In genomic region chr10:62681211-62681940, GRCh38 we compare ENCODE assay signal across 8 cellular contexts.
DNase-seq lines count a peak whose midpoint lies in the region; ATAC-seq, FAIRE-seq and TF ChIP-seq lines count a peak whose summit lies in the region.

No MANE protein-coding gene starts in this region.

- no peaks in the 10 kb centered on the region for H3K9me3 ChIP-seq in tibial artery

- no peak overlapping the region for H3K27ac Mint-ChIP-seq in osteocyte (ENCODE audit: unreplicated experiment)

- no peaks in the 10 kb centered on the region for H3K27me3 Mint-ChIP-seq in osteocyte (ENCODE audit: unreplicated experiment)

- H3K4me3 Mint-ChIP-seq in osteocyte (ENCODE audit: unreplicated experiment), result no peak overlapping the region

- ATAC-seq in HG03097 (IDR thresholded peaks at IDR 0.05; ENCODE audit: low FRiP score, unreplicated experiment), result peak; percentile 96

- no peak overlapping the region for H3K4me3 ChIP-seq in bronchial epithelial cell (ENCODE audit: low read depth, low read length)
- H3K4me3 ChIP-seq in tibial artery, result no peak overlapping the region

- H3K36me3 ChIP-seq in bronchial epithelial cell (ENCODE audit: control insufficient read depth, insufficient read depth, low read length) (no peaks in the 10 kb centered on the region), tibial artery (no peaks in the 10 kb centered on the region)

- H3K27ac ChIP-seq in tibial artery, result no peak overlapping the region

- FAIRE-seq in GM19239 (lab: Jason Lieb, UNC), result peak; percentile 98
- no peak for FAIRE-seq in bronchial epithelial cell (lab: Jason Lieb, UNC)

- intact Hi-C loops in tibial artery (cut with DNase I; ENCODE audit: low total_unique reads), result no loop called here

- no peaks in the 10 kb centered on the region for H3K4me1 Mint-ChIP-seq in osteocyte (ENCODE audit: unreplicated experiment)

- DNase-seq in GM19239 (ENCODE audit: insufficient read length, low spot score), result peak; percentile 48
- peak; percentile 65 for DNase-seq in T-helper 22 cell (ENCODE audit: low read depth)
- DNase-seq in bronchial epithelial cell (ENCODE audit: low read depth), result peak; percentile 33
- DNase-seq in stimulated activated CD4-positive, alpha-beta T cell treated with anti-CD3 and anti-CD28 coated beads, Interleukin-4, amount 100 ng/mL, for 1 hour, result peak; percentile 79
- no peak for DNase-seq in UCSD-AML1 (lab: John Stamatoyannopoulos, UW; ENCODE audit: unreplicated experiment)
- DNase-seq in osteocyte (ENCODE audit: extremely low spot score, unreplicated experiment), result no peak
- no peak for DNase-seq in tibial artery

- TF ChIP-seq CTCF in bronchial epithelial cell (IDR thresholded peaks at IDR 0.05; ENCODE audit: insufficient read depth, low read length, severe bottlenecking) (peak; percentile 14), osteocyte (IDR thresholded peaks at IDR 0.05) (no peak), tibial artery (IDR thresholded peaks at IDR 0.05) (no peak)

- H3K36me3 Mint-ChIP-seq in osteocyte (ENCODE audit: unreplicated experiment), result no peaks in the 10 kb centered on the region

- H3K9me3 Mint-ChIP-seq in osteocyte (ENCODE audit: unreplicated experiment), result peaks cover 14% of the 10 kb centered on the region

- H3K4me1 ChIP-seq in tibial artery, result no peaks in the 10 kb centered on the region

- H3K27me3 ChIP-seq in bronchial epithelial cell (ENCODE audit: control insufficient read depth, insufficient read depth, low read length) (no peaks in the 10 kb centered on the region), tibial artery (no peaks in the 10 kb centered on the region)

Comparison
In these comparisons a context has a peak if more than half of its experiments do, and no peak if none do; other contexts are left out.
1. DNase-seq: peak in GM19239 (single experiment), T-helper 22 cell (single experiment), bronchial epithelial cell (single experiment) and stimulated activated CD4-positive, alpha-beta T cell treated with anti-CD3 and anti-CD28 coated beads, Interleukin-4, amount 100 ng/mL, for 1 hour (single experiment); none in UCSD-AML1 (single experiment), osteocyte (single experiment) and tibial artery (0 of 2).